Comparison of ENCODE assay signal across 23 cellular contexts in genomic region chr4:15898902-15899301, GRCh38. TPM values are rescaled to one million over a fixed set of nuclear protein-coding genes. Genes with fewer than 3 reads are reported as not detected.
"Had no signal": no experiment of that assay in that cellular context is flagged by ENCODE, and none has a peak within 500 bp of the region (broad histone marks: within the 10 kb centered on the region; RNA-seq: fewer than 3 reads in every experiment).

No MANE protein-coding gene starts in this region.

- H3K27ac Mint-ChIP-seq: activated CD4-positive, alpha-beta T cell treated with anti-CD3 and anti-CD28 coated beads for 36 hours; activated naive CD4-positive, alpha-beta T cell treated with anti-CD3 and anti-CD28 coated beads for 36 hours; activated naive CD8-positive, alpha-beta T cell treated with anti-CD3 and anti-CD28 coated beads, Interleukin-2, amount 50 U/mL, for 24 hours; brain; memory B cell; progenitor cell of endocrine pancreas; stimulated activated naive CD8-positive, alpha-beta T cell treated with anti-CD3 and anti-CD28 coated beads, Interleukin-15, Interleukin-2, amounts not matched to agents 100 ng/mL and 50 ng/mL, for 24 hours; WTC11 had no signal

- H3K4me1 ChIP-seq: right atrium auricular region, tibial nerve, uterus had no signal

- H3K9me3 ChIP-seq: right atrium auricular region, tibial nerve, uterus had no signal

- H3K9me3 Mint-ChIP-seq: activated naive CD4-positive, alpha-beta T cell treated with anti-CD3 and anti-CD28 coated beads for 36 hours; activated naive CD8-positive, alpha-beta T cell treated with anti-CD3 and anti-CD28 coated beads, Interleukin-2, amount 50 U/mL, for 24 hours; activated T-helper 1 cell treated with anti-CD3 and anti-CD28 coated beads, Interleukin-12 subunit alpha, Interleukin-12 subunit beta, Interleukin-2, Interleukin-4 antibody, amounts not matched to agents 30 ng/mL and 10 ng/mL and 1 ng/mL, durations not matched to agents 14 hours and 24 hours and 36 hours; memory B cell; stimulated activated naive CD8-positive, alpha-beta T cell treated with anti-CD3 and anti-CD28 coated beads, Interleukin-15, Interleukin-2, amounts not matched to agents 100 ng/mL and 50 ng/mL, for 24 hours had no signal

- H3K4me1 Mint-ChIP-seq: brain, memory B cell, WTC11 had no signal

- H3K36me3 Mint-ChIP-seq: brain, WTC11 had no signal

- H3K27ac ChIP-seq: right atrium auricular region, tibial nerve, uterus had no signal

- DNase-seq: activated CD4-positive, alpha-beta T cell treated with anti-CD3 and anti-CD28 coated beads for 36 hours; activated CD4-positive, alpha-beta T cell treated with anti-CD3 and anti-CD28 coated beads, Interleukin-2, amount 50 U/mL, for 48 hours; activated naive CD4-positive, alpha-beta T cell treated with anti-CD3 and anti-CD28 coated beads for 36 hours; activated naive CD8-positive, alpha-beta T cell treated with anti-CD3 and anti-CD28 coated beads, Interleukin-2, amount 50 U/mL, for 24 hours; activated T-cell treated with anti-CD3 and anti-CD28 coated beads for 4 hours; anterior cingulate cortex; cortex of kidney; head of caudate nucleus; left ventricle myocardium superior; uterus had no signal

- H3K36me3 ChIP-seq: right atrium auricular region, tibial nerve, uterus had no signal

- H3K27me3 ChIP-seq: right atrium auricular region, tibial nerve, uterus had no signal

- ATAC-seq: activated CD4-positive, alpha-beta T cell treated with anti-CD3 and anti-CD28 coated beads for 36 hours; activated naive CD8-positive, alpha-beta T cell treated with anti-CD3 and anti-CD28 coated beads, Interleukin-2, amount 50 U/mL, for 24 hours; left ventricle myocardium superior; WTC11 had no signal

- H3K4me3 Mint-ChIP-seq: activated CD4-positive, alpha-beta T cell treated with anti-CD3 and anti-CD28 coated beads for 36 hours; activated naive CD4-positive, alpha-beta T cell treated with anti-CD3 and anti-CD28 coated beads for 36 hours; activated naive CD8-positive, alpha-beta T cell treated with anti-CD3 and anti-CD28 coated beads, Interleukin-2, amount 50 U/mL, for 24 hours; activated T-helper 1 cell treated with anti-CD3 and anti-CD28 coated beads, Interleukin-12 subunit alpha, Interleukin-12 subunit beta, Interleukin-2, Interleukin-4 antibody, amounts not matched to agents 30 ng/mL and 10 ng/mL and 1 ng/mL, durations not matched to agents 14 hours and 24 hours and 36 hours; brain; memory B cell; neural crest cell; stimulated activated naive CD8-positive, alpha-beta T cell treated with anti-CD3 and anti-CD28 coated beads, Interleukin-15, Interleukin-2, amounts not matched to agents 100 ng/mL and 50 ng/mL, for 24 hours; WTC11 had no signal

- H3K4me3 ChIP-seq: right atrium auricular region, tibial nerve, uterus had no signal

RNA-seq across cellular contexts. Expression of gene FGFBP1, which starts 39.6 kb away (rescaled TPM):
- total RNA-seq: activated CD4-positive, alpha-beta T cell treated with anti-CD3 and anti-CD28 coated beads for 36 hours; activated naive CD4-positive, alpha-beta T cell treated with anti-CD3 and anti-CD28 coated beads for 36 hours; activated T-helper 1 cell treated with anti-CD3 and anti-CD28 coated beads, Interleukin-12 subunit alpha, Interleukin-12 subunit beta, Interleukin-2, Interleukin-4 antibody, amounts not matched to agents 30 ng/mL and 10 ng/mL and 1 ng/mL, durations not matched to agents 14 hours and 24 hours and 36 hours; frontal cortex; left ventricle myocardium superior; mononuclear cell; neural crest cell; osteoblast; progenitor cell of endocrine pancreas; skeletal muscle tissue; uterus; WTC11 had no signal
